In genomic region chr12:12582895-12583303, GRCh38 we compare ENCODE assay signal across 1 cellular context.
TF ChIP-seq lines count a peak whose summit lies in the region.

No MANE protein-coding gene starts in this region.

TF ChIP-seq in HepG2, 621 proteins besides CTCF, POLR2A, EP300 and RAD21 (continued from another document):
- TF ChIP-seq ZBTB40 (IDR thresholded peaks at IDR 0.05) (no peak), ZBTB40 (CRISPR knock-in tag; IDR thresholded peaks at IDR 0.05) (peak; percentile 19; the same call in 1 of the 2 replicates), ARID5B (CRISPR knock-in tag; IDR thresholded peaks at IDR 0.05) (peak; percentile 34; the same call in 1 of the 2 replicates), ZNF746 (CRISPR knock-in tag; IDR thresholded peaks at IDR 0.05) (no peak), FOXM1 (CRISPR knock-in tag; IDR thresholded peaks at IDR 0.05) (no peak), RXRB (CRISPR knock-in tag; IDR thresholded peaks at IDR 0.05; ENCODE audit: borderline replicate concordance) (0 out of 2 replicates have a peak, but pooled peaks have one; percentile 19), PHF5A (CRISPR knock-in tag; IDR thresholded peaks at IDR 0.05; ENCODE audit: low read depth, unreplicated experiment) (no peak), PPARG (CRISPR knock-in tag; conservative IDR thresholded peaks at IDR 0.05) (peak; percentile 70), FOXA3 (CRISPR knock-in tag; IDR thresholded peaks at IDR 0.05) (0 out of 2 replicates have a peak, but pooled peaks have one; percentile 11), CEBPB (IDR thresholded peaks at IDR 0.05; ENCODE audit: borderline replicate concordance, low read depth, low read length) (peak; percentile 43; the same call in 1 of the 2 replicates), ZNF691 (CRISPR knock-in tag; IDR thresholded peaks at IDR 0.05; ENCODE audit: borderline replicate concordance, low read depth) (no peak), RARA (CRISPR knock-in tag; IDR thresholded peaks at IDR 0.05) (0 out of 2 replicates have a peak, but pooled peaks have one; percentile 6), HMG20A (CRISPR knock-in tag; IDR thresholded peaks at IDR 0.05; ENCODE audit: borderline replicate concordance) (peak; percentile 23; the same call in 1 of the 2 replicates), TEAD3 (CRISPR knock-in tag; optimal IDR thresholded peaks at IDR 0.05; ENCODE audit: borderline replicate concordance) (peak; percentile 41), GATAD2A (CRISPR knock-in tag; IDR thresholded peaks at IDR 0.05) (0 out of 2 replicates have a peak, but pooled peaks have one; percentile 10), CREB1 (IDR thresholded peaks at IDR 0.05) (peak; percentile 74), CREB1 (CRISPR knock-in tag; IDR thresholded peaks at IDR 0.05) (no peak)
TF ChIP-seq in HepG2: peak in this region for 13.
